In genomic region chr1:151843398-151843797, GRCh38 we compare ENCODE assay signal across 31 cellular contexts. TPM values are rescaled to one million over a fixed set of nuclear protein-coding genes. Genes with fewer than 3 reads are reported as not detected.
"Had no signal": no experiment of that assay in that cellular context is flagged by ENCODE, and none has a peak within 500 bp of the region (broad histone marks: within the 10 kb centered on the region; RNA-seq: fewer than 3 reads in every experiment).

No MANE protein-coding gene starts in this region.

- H3K36me3 Mint-ChIP-seq: naive thymus-derived CD8-positive, alpha-beta T cell; neural progenitor cell had no signal

- H3K9me3 ChIP-seq: breast epithelium, heart right ventricle, right atrium auricular region, stomach, thyroid gland, upper lobe of left lung, vagina had no signal

- ATAC-seq: activated CD8-positive, alpha-beta memory T cell treated with anti-CD3 and anti-CD28 coated beads, Interleukin-2, amount 10 ng/mL, durations not matched to agents 7 days and 5 days; activated CD8-positive, alpha-beta T cell treated with anti-CD3 and anti-CD28 coated beads for 36 hours; activated naive CD4-positive, alpha-beta T cell treated with anti-CD3 and anti-CD28 coated beads, Interleukin-2, amount 50 U/mL, for 72 hours; activated T-cell treated with anti-CD3 and anti-CD28 coated beads, Interleukin-2, amount 50 U/mL, for 72 hours; esophagus mucosa; heart right ventricle; naive thymus-derived CD8-positive, alpha-beta T cell; stimulated activated memory B cell treated with anti-CD40 and anti-IgM and Interleukin-4, amounts not matched to agents 10 μg/mL and 1 μg/mL and 100 μg/mL, for 72 hours; WTC11 had no signal

- H3K27me3 Mint-ChIP-seq: activated CD4-positive, alpha-beta T cell treated with anti-CD3 and anti-CD28 coated beads, Interleukin-2, amount 10 ng/mL, durations not matched to agents 7 days and 5 days; activated CD8-positive, alpha-beta memory T cell treated with anti-CD3 and anti-CD28 coated beads, Interleukin-2, amount 10 ng/mL, durations not matched to agents 7 days and 5 days; activated CD8-positive, alpha-beta T cell treated with anti-CD3 and anti-CD28 coated beads for 36 hours; naive thymus-derived CD8-positive, alpha-beta T cell had no signal

- H3K9me3 Mint-ChIP-seq: activated CD4-positive, alpha-beta T cell treated with anti-CD3 and anti-CD28 coated beads, Interleukin-2, amount 10 ng/mL, durations not matched to agents 7 days and 5 days; activated CD8-positive, alpha-beta T cell treated with anti-CD3 and anti-CD28 coated beads for 36 hours; activated naive CD4-positive, alpha-beta T cell treated with anti-CD3 and anti-CD28 coated beads, Interleukin-2, amount 50 U/mL, for 72 hours; activated T-cell treated with anti-CD3 and anti-CD28 coated beads, Interleukin-2, amount 50 U/mL, for 72 hours; naive thymus-derived CD8-positive, alpha-beta T cell; neural progenitor cell; stimulated activated memory B cell treated with anti-CD40 and anti-IgM and Interleukin-4, amounts not matched to agents 10 μg/mL and 1 μg/mL and 100 μg/mL, for 72 hours; WTC11 had no signal

- FAIRE-seq: endothelial cell of umbilical vein had no signal

- DNase-seq: activated CD4-positive, alpha-beta T cell treated with anti-CD3 and anti-CD28 coated beads for 1 hour; activated CD4-positive, alpha-beta T cell treated with anti-CD3 and anti-CD28 coated beads, Interleukin-2, amount 10 ng/mL, durations not matched to agents 7 days and 5 days; activated CD8-positive, alpha-beta memory T cell treated with anti-CD3 and anti-CD28 coated beads, Interleukin-2, amount 10 ng/mL, durations not matched to agents 7 days and 5 days; activated CD8-positive, alpha-beta T cell treated with anti-CD3 and anti-CD28 coated beads for 36 hours; activated naive CD4-positive, alpha-beta T cell; activated T-cell treated with anti-CD3 and anti-CD28 coated beads, Interleukin-2, amount 50 U/mL, for 72 hours; central memory CD4-positive, alpha-beta T cell; foreskin fibroblast; heart right ventricle; midbrain; occipital lobe; stimulated activated CD4-positive, alpha-beta T cell treated with anti-CD3 and anti-CD28 coated beads, Interleukin-1b, Interleukin-23, amount 100 ng/mL, for 48 hours; stimulated activated CD4-positive, alpha-beta T cell treated with anti-CD3 and anti-CD28 coated beads, Interleukin-4, amount 100 ng/mL, for 4 hours; stimulated activated CD8-positive, alpha-beta memory T cell treated with anti-CD3 and anti-CD28 coated beads, Interleukin-4, amount 100 ng/mL, for 48 hours; stomach; thyroid gland; upper lobe of left lung had no signal

- H3K27ac Mint-ChIP-seq: activated CD4-positive, alpha-beta T cell treated with anti-CD3 and anti-CD28 coated beads, Interleukin-2, amount 10 ng/mL, durations not matched to agents 7 days and 5 days; activated CD8-positive, alpha-beta memory T cell treated with anti-CD3 and anti-CD28 coated beads, Interleukin-2, amount 10 ng/mL, durations not matched to agents 7 days and 5 days; activated CD8-positive, alpha-beta T cell treated with anti-CD3 and anti-CD28 coated beads for 36 hours; activated naive CD4-positive, alpha-beta T cell treated with anti-CD3 and anti-CD28 coated beads, Interleukin-2, amount 50 U/mL, for 72 hours; activated T-cell treated with anti-CD3 and anti-CD28 coated beads, Interleukin-2, amount 50 U/mL, for 72 hours; neural progenitor cell; stimulated activated memory B cell treated with anti-CD40 and anti-IgM and Interleukin-4, amounts not matched to agents 10 μg/mL and 1 μg/mL and 100 μg/mL, for 72 hours; WTC11 had no signal

- H3K4me3 Mint-ChIP-seq: activated CD4-positive, alpha-beta T cell treated with anti-CD3 and anti-CD28 coated beads, Interleukin-2, amount 10 ng/mL, durations not matched to agents 7 days and 5 days; activated CD8-positive, alpha-beta memory T cell treated with anti-CD3 and anti-CD28 coated beads, Interleukin-2, amount 10 ng/mL, durations not matched to agents 7 days and 5 days; activated CD8-positive, alpha-beta T cell treated with anti-CD3 and anti-CD28 coated beads for 36 hours; activated T-cell treated with anti-CD3 and anti-CD28 coated beads, Interleukin-2, amount 50 U/mL, for 72 hours; naive thymus-derived CD8-positive, alpha-beta T cell; neural progenitor cell; stimulated activated memory B cell treated with anti-CD40 and anti-IgM and Interleukin-4, amounts not matched to agents 10 μg/mL and 1 μg/mL and 100 μg/mL, for 72 hours; WTC11 had no signal

RNA-seq across cellular contexts. Expression of gene C2CD4D, which starts 3.8 kb away (rescaled TPM):
- total RNA-seq: endothelial cell of umbilical vein, glomerular endothelial cell, heart right ventricle, right atrium auricular region, smooth muscle cell, vagina had no signal
- polyA plus RNA-seq: endothelial cell of umbilical vein, smooth muscle cell had no signal

RNA-seq across cellular contexts. Expression of gene THEM5, which starts 10.1 kb away (rescaled TPM):
- total RNA-seq: activated CD4-positive, alpha-beta T cell treated with anti-CD3 and anti-CD28 coated beads, Interleukin-2, amount 10 ng/mL, durations not matched to agents 7 days and 5 days; activated CD8-positive, alpha-beta memory T cell treated with anti-CD3 and anti-CD28 coated beads, Interleukin-2, amount 10 ng/mL, durations not matched to agents 7 days and 5 days; activated CD8-positive, alpha-beta T cell treated with anti-CD3 and anti-CD28 coated beads for 36 hours; activated naive CD4-positive, alpha-beta T cell treated with anti-CD3 and anti-CD28 coated beads, Interleukin-2, amount 50 U/mL, for 72 hours; breast epithelium; endothelial cell of umbilical vein; glomerular endothelial cell; kidney epithelial cell; naive thymus-derived CD8-positive, alpha-beta T cell; occipital lobe; pulmonary artery endothelial cell; right atrium auricular region; stomach; thyroid gland; upper lobe of left lung; WTC11 had no signal
- polyA plus RNA-seq: endothelial cell of umbilical vein; heart right ventricle; naive thymus-derived CD8-positive, alpha-beta T cell; stomach had no signal

RNA-seq across cellular contexts. Expression of gene RORC, which starts 11.8 kb away (rescaled TPM):
- total RNA-seq: endothelial cell of umbilical vein; glomerular endothelial cell; naive thymus-derived CD8-positive, alpha-beta T cell; pulmonary artery endothelial cell; smooth muscle cell had no signal
- polyA plus RNA-seq: endothelial cell of umbilical vein, smooth muscle cell had no signal

RNA-seq across cellular contexts. Expression of gene LINGO4, which starts 38.2 kb away (rescaled TPM):
- total RNA-seq: activated CD8-positive, alpha-beta T cell treated with anti-CD3 and anti-CD28 coated beads for 36 hours; endothelial cell of umbilical vein; esophagus mucosa; glomerular endothelial cell; kidney epithelial cell; naive thymus-derived CD8-positive, alpha-beta T cell; occipital lobe; pulmonary artery endothelial cell; smooth muscle cell; WTC11 had no signal
- polyA plus RNA-seq: endothelial cell of umbilical vein; naive thymus-derived CD8-positive, alpha-beta T cell; smooth muscle cell had no signal
